In the genomic region with DNA sequence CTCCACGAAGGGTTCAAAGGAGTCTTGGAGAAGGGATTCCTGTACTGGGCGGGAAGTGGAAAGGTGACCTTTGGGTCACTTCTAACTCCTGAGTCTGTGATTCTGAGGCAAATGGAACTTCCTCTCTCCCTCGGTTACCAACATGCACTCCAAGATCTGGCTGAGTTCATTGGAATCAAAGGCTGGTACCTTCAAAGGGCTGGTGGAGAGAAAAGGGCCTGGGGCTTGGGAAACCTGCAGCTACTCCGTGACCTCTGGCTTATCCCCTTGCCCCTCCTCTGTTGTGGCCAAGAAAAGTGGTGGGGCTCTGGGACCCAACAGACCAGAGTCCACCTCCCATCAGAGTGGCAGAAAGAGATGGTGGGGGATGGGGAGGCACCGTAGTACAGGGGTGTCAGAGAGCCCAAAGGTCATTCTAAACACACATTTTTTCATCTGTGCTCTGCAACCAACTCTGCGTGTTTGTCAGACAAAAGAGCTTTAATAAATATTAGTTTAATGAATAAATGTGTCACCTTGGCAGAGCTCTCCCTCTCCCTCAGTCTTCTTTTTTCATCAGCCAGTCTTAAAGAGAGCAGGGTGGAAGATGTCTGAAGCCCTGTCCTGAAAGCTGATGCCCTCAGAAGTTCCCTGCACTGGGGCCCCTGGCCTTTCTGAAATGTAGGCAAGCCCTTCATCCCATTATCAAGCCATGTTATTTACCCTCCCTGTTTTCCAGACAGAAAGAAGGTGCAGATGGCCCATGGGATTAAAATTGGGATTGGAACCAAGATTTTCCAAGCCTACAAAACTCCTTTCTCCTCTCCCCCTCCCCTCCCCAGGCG, we compare ENCODE assay signal across 1 cellular context.
TF ChIP-seq lines count a peak whose summit lies in the region.

No MANE protein-coding gene starts in this region.

TF ChIP-seq in HepG2, 621 proteins besides CTCF, POLR2A, EP300 and RAD21 (continued from another document and continues in another):
- TF ChIP-seq, protein P1, sequence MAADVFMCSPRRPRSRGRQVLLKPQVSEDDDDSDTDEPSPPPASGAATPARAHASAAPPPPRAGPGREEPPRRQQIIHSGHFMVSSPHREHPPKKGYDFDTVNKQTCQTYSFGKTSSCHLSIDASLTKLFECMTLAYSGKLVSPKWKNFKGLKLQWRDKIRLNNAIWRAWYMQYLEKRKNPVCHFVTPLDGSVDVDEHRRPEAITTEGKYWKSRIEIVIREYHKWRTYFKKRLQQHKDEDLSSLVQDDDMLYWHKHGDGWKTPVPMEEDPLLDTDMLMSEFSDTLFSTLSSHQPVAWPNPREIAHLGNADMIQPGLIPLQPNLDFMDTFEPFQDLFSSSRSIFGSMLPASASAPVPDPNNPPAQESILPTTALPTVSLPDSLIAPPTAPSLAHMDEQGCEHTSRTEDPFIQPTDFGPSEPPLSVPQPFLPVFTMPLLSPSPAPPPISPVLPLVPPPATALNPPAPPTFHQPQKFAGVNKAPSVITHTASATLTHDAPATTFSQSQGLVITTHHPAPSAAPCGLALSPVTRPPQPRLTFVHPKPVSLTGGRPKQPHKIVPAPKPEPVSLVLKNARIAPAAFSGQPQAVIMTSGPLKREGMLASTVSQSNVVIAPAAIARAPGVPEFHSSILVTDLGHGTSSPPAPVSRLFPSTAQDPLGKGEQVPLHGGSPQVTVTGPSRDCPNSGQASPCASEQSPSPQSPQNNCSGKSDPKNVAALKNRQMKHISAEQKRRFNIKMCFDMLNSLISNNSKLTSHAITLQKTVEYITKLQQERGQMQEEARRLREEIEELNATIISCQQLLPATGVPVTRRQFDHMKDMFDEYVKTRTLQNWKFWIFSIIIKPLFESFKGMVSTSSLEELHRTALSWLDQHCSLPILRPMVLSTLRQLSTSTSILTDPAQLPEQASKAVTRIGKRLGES (CRISPR knock-in tag; IDR thresholded peaks at IDR 0.05; ENCODE audit: borderline replicate concordance): no peak
- TF ChIP-seq FOXC1 (CRISPR knock-in tag; IDR thresholded peaks at IDR 0.05; ENCODE audit: borderline replicate concordance) (peak; percentile 66; the same call in 1 of the 2 replicates), GABPB1 (CRISPR knock-in tag; IDR thresholded peaks at IDR 0.05) (peak; percentile 56), PITX1 (CRISPR knock-in tag; IDR thresholded peaks at IDR 0.05) (peak; percentile 94), ZNF773 (CRISPR knock-in tag; IDR thresholded peaks at IDR 0.05; ENCODE audit: borderline replicate concordance) (no peak), ZNF30 (CRISPR knock-in tag; IDR thresholded peaks at IDR 0.05) (no peak), ZNF468 (CRISPR knock-in tag; IDR thresholded peaks at IDR 0.05) (no peak), ZNF674 (CRISPR knock-in tag; IDR thresholded peaks at IDR 0.05; ENCODE audit: low read depth) (no peak), FOXO1 (CRISPR knock-in tag; IDR thresholded peaks at IDR 0.05) (peak; percentile 93), ZNF878 (CRISPR knock-in tag; IDR thresholded peaks at IDR 0.05) (peak; percentile 84), TCF12 (IDR thresholded peaks at IDR 0.05) (no peak), TCF12 (CRISPR knock-in tag; IDR thresholded peaks at IDR 0.05) (no peak), ZHX2 (IDR thresholded peaks at IDR 0.05; ENCODE audit: low read depth) (no peak; the same call in 1 of the 2 replicates), ZHX2 (CRISPR knock-in tag; IDR thresholded peaks at IDR 0.05; ENCODE audit: borderline replicate concordance) (no peak), CBFB (CRISPR knock-in tag; IDR thresholded peaks at IDR 0.05) (peak; percentile 93), HNRNPUL1 (IDR thresholded peaks at IDR 0.05; ENCODE audit: low read depth, low read length) (no peak), GATAD2A (CRISPR knock-in tag; IDR thresholded peaks at IDR 0.05) (peak; percentile 100), TBL1XR1 (IDR thresholded peaks at IDR 0.05; ENCODE audit: borderline replicate concordance, low read length, partially characterized antibody) (peak; percentile 87), ZNF557 (CRISPR knock-in tag; IDR thresholded peaks at IDR 0.05) (no peak), MYC (CRISPR knock-in tag; IDR thresholded peaks at IDR 0.05; ENCODE audit: borderline replicate concordance) (peak; percentile 65; the same call in 1 of the 2 replicates), PCBP1 (IDR thresholded peaks at IDR 0.05; ENCODE audit: borderline replicate concordance, low read depth, low read length) (no peak), ZMYM4 (CRISPR knock-in tag; IDR thresholded peaks at IDR 0.05) (peak; percentile 90), ZBTB20 (CRISPR knock-in tag; IDR thresholded peaks at IDR 0.05; ENCODE audit: borderline replicate concordance, low read depth) (peak; percentile 73; the same call in 1 of the 2 replicates), AHR (CRISPR knock-in tag; IDR thresholded peaks at IDR 0.05) (no peak), FOXA3 (CRISPR knock-in tag; IDR thresholded peaks at IDR 0.05) (peak; percentile 91), CEBPB (IDR thresholded peaks at IDR 0.05; ENCODE audit: borderline replicate concordance, low read depth, low read length) (0 out of 2 replicates have a peak, but pooled peaks have one; percentile 5), ZNF639 (CRISPR knock-in tag; conservative IDR thresholded peaks at IDR 0.05) (no peak; the same call in 1 of the 2 replicates), STAG1 (CRISPR knock-in tag; IDR thresholded peaks at IDR 0.05) (peak; percentile 24), PHF21A (CRISPR knock-in tag; IDR thresholded peaks at IDR 0.05) (peak; percentile 96), RBFOX2 (IDR thresholded peaks at IDR 0.05; ENCODE audit: low read depth, low read length) (no peak; the same call in 1 of the 2 replicates), BORCS8-MEF2B (CRISPR knock-in tag; IDR thresholded peaks at IDR 0.05) (peak; percentile 90), ZNF841 (CRISPR knock-in tag; IDR thresholded peaks at IDR 0.05; ENCODE audit: borderline replicate concordance) (no peak), JUND (CRISPR knock-in tag; IDR thresholded peaks at IDR 0.05) (peak; percentile 53; the same call in 1 of the 2 replicates), ZUFSP (CRISPR knock-in tag; IDR thresholded peaks at IDR 0.05; ENCODE audit: borderline replicate concordance) (no peak), ZNF724P (CRISPR knock-in tag; IDR thresholded peaks at IDR 0.05; ENCODE audit: borderline replicate concordance) (no peak), NFRKB (IDR thresholded peaks at IDR 0.05) (no peak), KDM5B (CRISPR knock-in tag; IDR thresholded peaks at IDR 0.05; ENCODE audit: borderline replicate concordance) (peak; percentile 47; the same call in 1 of the 2 replicates), ZNF367 (CRISPR knock-in tag; IDR thresholded peaks at IDR 0.05; ENCODE audit: borderline replicate concordance) (no peak), DDIT3 (CRISPR knock-in tag; IDR thresholded peaks at IDR 0.05) (no peak), ZNF337 (CRISPR knock-in tag; IDR thresholded peaks at IDR 0.05; ENCODE audit: borderline replicate concordance, low read depth) (0 out of 2 replicates have a peak, but pooled peaks have one; percentile 20), CBX2 (IDR thresholded peaks at IDR 0.05; ENCODE audit: low read depth, low read length) (no peak), CBX2 (CRISPR knock-in tag; IDR thresholded peaks at IDR 0.05; ENCODE audit: low read depth) (no peak), JUN (CRISPR knock-in tag; IDR thresholded peaks at IDR 0.05) (peak; percentile 79), YEATS4 (CRISPR knock-in tag; IDR thresholded peaks at IDR 0.05; ENCODE audit: borderline replicate concordance) (no peak; the same call in 1 of the 2 replicates)
- TF ChIP-seq, protein P2, sequence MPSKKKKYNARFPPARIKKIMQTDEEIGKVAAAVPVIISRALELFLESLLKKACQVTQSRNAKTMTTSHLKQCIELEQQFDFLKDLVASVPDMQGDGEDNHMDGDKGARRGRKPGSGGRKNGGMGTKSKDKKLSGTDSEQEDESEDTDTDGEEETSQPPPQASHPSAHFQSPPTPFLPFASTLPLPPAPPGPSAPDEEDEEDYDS (CRISPR knock-in tag; IDR thresholded peaks at IDR 0.05): peak; percentile 72
- TF ChIP-seq, protein P3, sequence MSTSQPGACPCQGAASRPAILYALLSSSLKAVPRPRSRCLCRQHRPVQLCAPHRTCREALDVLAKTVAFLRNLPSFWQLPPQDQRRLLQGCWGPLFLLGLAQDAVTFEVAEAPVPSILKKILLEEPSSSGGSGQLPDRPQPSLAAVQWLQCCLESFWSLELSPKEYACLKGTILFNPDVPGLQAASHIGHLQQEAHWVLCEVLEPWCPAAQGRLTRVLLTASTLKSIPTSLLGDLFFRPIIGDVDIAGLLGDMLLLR (CRISPR knock-in tag; IDR thresholded peaks at IDR 0.05): no peak
- TF ChIP-seq, protein P4, sequence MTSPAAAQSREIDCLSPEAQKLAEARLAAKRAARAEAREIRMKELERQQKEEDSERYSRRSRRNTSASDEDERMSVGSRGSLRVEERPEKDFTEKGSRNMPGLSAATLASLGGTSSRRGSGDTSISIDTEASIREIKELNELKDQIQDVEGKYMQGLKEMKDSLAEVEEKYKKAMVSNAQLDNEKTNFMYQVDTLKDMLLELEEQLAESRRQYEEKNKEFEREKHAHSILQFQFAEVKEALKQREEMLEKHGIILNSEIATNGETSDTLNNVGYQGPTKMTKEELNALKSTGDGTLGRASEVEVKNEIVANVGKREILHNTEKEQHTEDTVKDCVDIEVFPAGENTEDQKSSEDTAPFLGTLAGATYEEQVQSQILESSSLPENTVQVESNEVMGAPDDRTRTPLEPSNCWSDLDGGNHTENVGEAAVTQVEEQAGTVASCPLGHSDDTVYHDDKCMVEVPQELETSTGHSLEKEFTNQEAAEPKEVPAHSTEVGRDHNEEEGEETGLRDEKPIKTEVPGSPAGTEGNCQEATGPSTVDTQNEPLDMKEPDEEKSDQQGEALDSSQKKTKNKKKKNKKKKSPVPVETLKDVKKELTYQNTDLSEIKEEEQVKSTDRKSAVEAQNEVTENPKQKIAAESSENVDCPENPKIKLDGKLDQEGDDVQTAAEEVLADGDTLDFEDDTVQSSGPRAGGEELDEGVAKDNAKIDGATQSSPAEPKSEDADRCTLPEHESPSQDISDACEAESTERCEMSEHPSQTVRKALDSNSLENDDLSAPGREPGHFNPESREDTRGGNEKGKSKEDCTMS (CRISPR knock-in tag; conservative IDR thresholded peaks at IDR 0.05): no peak
- TF ChIP-seq, protein P5, sequence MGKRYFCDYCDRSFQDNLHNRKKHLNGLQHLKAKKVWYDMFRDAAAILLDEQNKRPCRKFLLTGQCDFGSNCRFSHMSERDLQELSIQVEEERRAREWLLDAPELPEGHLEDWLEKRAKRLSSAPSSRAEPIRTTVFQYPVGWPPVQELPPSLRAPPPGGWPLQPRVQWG (CRISPR knock-in tag; IDR thresholded peaks at IDR 0.05; ENCODE audit: borderline replicate concordance, low read depth): no peak
